In the genomic region with DNA sequence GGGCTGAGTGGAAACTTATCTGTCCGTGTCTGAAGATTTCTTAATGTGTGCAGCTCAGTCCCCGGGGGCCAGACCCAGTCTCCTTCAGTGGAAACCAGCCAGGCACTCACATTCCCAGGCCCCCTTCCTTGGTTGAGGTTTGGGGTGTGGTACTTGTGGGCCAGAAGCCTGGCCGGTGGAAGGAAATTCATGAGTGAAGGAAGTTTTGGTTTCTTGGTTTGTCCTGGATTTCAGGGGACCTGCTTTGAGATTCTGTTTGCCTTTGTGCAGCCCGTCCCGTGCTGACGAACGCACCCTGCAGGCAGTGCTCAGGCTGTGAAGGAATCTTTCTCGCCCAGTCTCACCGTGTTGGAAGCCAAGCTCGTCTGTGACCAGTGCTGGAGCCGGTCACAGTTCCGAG, we compare ENCODE assay signal across 10 cellular contexts. TPM values are rescaled to one million over a fixed set of nuclear protein-coding genes. Genes with fewer than 3 reads are reported as not detected.
DNase-seq lines count a peak whose midpoint lies in the region; ATAC-seq and TF ChIP-seq lines count a peak whose summit lies in the region.
"Had no signal": no experiment of that assay in that cellular context is flagged by ENCODE, and none has a peak within 500 bp of the region (broad histone marks: within the 10 kb centered on the region; RNA-seq: fewer than 3 reads in every experiment).

No MANE protein-coding gene starts in this region.

- no peak overlapping the region for H2BK5ac ChIP-seq in H9 (ENCODE audit: insufficient read length, low read length)

- WGBS in H9 (ENCODE audit: extremely low coverage, insufficient read length, low lambda C conversion rate): no CpG with 5 or more reads among the region's 12 CpGs

- no peak overlapping the region for H3K4me2 ChIP-seq in H9 (ENCODE audit: insufficient read depth, insufficient read length, low read length)

- no peak overlapping the region for H4K8ac ChIP-seq in H9 (replicated peaks; ENCODE audit: insufficient read length, low read depth, low read length)

- intact Hi-C loops in left cardiac atrium (cut with DNase I): loop anchor here in 1 of 2 donors (5.0 kb wide), 1 partner anchor 37 kb away; no protein-coding TSS in a partner anchor

- H3K79me1 ChIP-seq in H9 (ENCODE audit: insufficient read depth, low read depth, low read length, poor library complexity, severe bottlenecking): peaks cover 5% of the 10 kb centered on the region

- peaks cover 8% of the 10 kb centered on the region for H3K23me2 ChIP-seq in H9 (ENCODE audit: insufficient read length, low read depth, low read length, poor library complexity, severe bottlenecking)

- no peak overlapping the region for H2BK15ac ChIP-seq in H9 (ENCODE audit: low read depth, low read length)

- peaks cover 19% of the 10 kb centered on the region for H3K27me3 Mint-ChIP-seq in H9 (ENCODE audit: low read depth)
- no peaks in the 10 kb centered on the region for H3K27me3 Mint-ChIP-seq in activated CD8-positive, alpha-beta T cell treated with anti-CD3 and anti-CD28 coated beads, Interleukin-2, amount 10 ng/mL, durations not matched to agents 7 days and 5 days (ENCODE audit: low read depth)
- H3K27me3 Mint-ChIP-seq in stimulated activated memory B cell treated with anti-CD40 and anti-IgM and Interleukin-4, amounts not matched to agents 10 μg/mL and 1 μg/mL and 100 μg/mL, for 72 hours: no peaks in the 10 kb centered on the region

- H2BK20ac ChIP-seq in H9 (ENCODE audit: low read depth, low read length, poor library complexity, severe bottlenecking): no peak overlapping the region

- no peaks in the 10 kb centered on the region for H3K9me3 Mint-ChIP-seq in H9
- H3K9me3 Mint-ChIP-seq in activated CD8-positive, alpha-beta T cell treated with anti-CD3 and anti-CD28 coated beads, Interleukin-2, amount 10 ng/mL, durations not matched to agents 7 days and 5 days (ENCODE audit: insufficient read depth): no peaks in the 10 kb centered on the region
- no peaks in the 10 kb centered on the region for H3K9me3 Mint-ChIP-seq in stimulated activated memory B cell treated with anti-CD40 and anti-IgM and Interleukin-4, amounts not matched to agents 10 μg/mL and 1 μg/mL and 100 μg/mL, for 72 hours

- TF ChIP-seq CTCF in H9 (conservative IDR thresholded peaks at IDR 0.05): 0 out of 3 replicates have a peak, but pooled peaks have one; percentile 18

- 0 out of 7 replicates have a peak overlapping the region, but pooled peaks of 1 of the 3 experiments have one; percentile 30 for H3K27ac Mint-ChIP-seq in H9
- H3K27ac Mint-ChIP-seq in activated CD8-positive, alpha-beta T cell treated with anti-CD3 and anti-CD28 coated beads, Interleukin-2, amount 10 ng/mL, durations not matched to agents 7 days and 5 days: peak overlapping the region; percentile 74
- H3K27ac Mint-ChIP-seq in stimulated activated memory B cell treated with anti-CD40 and anti-IgM and Interleukin-4, amounts not matched to agents 10 μg/mL and 1 μg/mL and 100 μg/mL, for 72 hours: peak overlapping the region; percentile 64

- no peak overlapping the region for H3K4ac ChIP-seq in H9 (ENCODE audit: low read depth, low read length)

- H3K4me1 Mint-ChIP-seq in H9: peaks cover 41 to 56% of the 10 kb centered on the region in 2 experiments
- peaks cover 69% of the 10 kb centered on the region for H3K4me1 Mint-ChIP-seq in activated CD8-positive, alpha-beta T cell treated with anti-CD3 and anti-CD28 coated beads, Interleukin-2, amount 10 ng/mL, durations not matched to agents 7 days and 5 days (ENCODE audit: low read depth)
- peaks cover 83% of the 10 kb centered on the region for H3K4me1 Mint-ChIP-seq in stimulated activated memory B cell treated with anti-CD40 and anti-IgM and Interleukin-4, amounts not matched to agents 10 μg/mL and 1 μg/mL and 100 μg/mL, for 72 hours

- no peak overlapping the region for H4K5ac ChIP-seq in H9 (ENCODE audit: insufficient read length, low read depth, low read length)

- no peak overlapping the region for H3K9ac ChIP-seq in H9 (ENCODE audit: extremely low read depth, insufficient read length, low read length)

- H4K91ac ChIP-seq in H9 (ENCODE audit: insufficient read length, low read depth, low read length): no peak overlapping the region

- H3K79me2 ChIP-seq in H9 (ENCODE audit: insufficient read depth, low read length): no peaks in the 10 kb centered on the region; the same call in 1 of the 2 replicates

- H3K4me1 ChIP-seq in H9 (ENCODE audit: insufficient read depth, low read length): no peaks in the 10 kb centered on the region; the same call in 1 of the 2 replicates

- no peak overlapping the region for H2AK5ac ChIP-seq in H9 (ENCODE audit: insufficient read length, low read length)

- peaks cover 0 to 2% (median 0%) of the 10 kb centered on the region in 3 experiments; a peak in 2 of 7 replicates for H3K36me3 Mint-ChIP-seq in H9 (ENCODE audit: insufficient read depth in 1 of 3, low read depth in 3 of 3)
- H3K36me3 Mint-ChIP-seq in activated CD8-positive, alpha-beta T cell treated with anti-CD3 and anti-CD28 coated beads, Interleukin-2, amount 10 ng/mL, durations not matched to agents 7 days and 5 days (ENCODE audit: low read depth): peaks cover 11% of the 10 kb centered on the region
- peaks cover 5% of the 10 kb centered on the region for H3K36me3 Mint-ChIP-seq in stimulated activated memory B cell treated with anti-CD40 and anti-IgM and Interleukin-4, amounts not matched to agents 10 μg/mL and 1 μg/mL and 100 μg/mL, for 72 hours

- POLR2A ChIA-PET in activated CD8-positive, alpha-beta T cell treated with anti-CD3 and anti-CD28 coated beads, Interleukin-2, amount 10 ng/mL, durations not matched to agents 7 days and 5 days (lab: Charles Lee): interaction anchor here (2.8 kb wide), 1 partner anchor 11 kb away, joined by 23 read pairs; no protein-coding TSS in a partner anchor

- no peak for ATAC-seq in activated CD8-positive, alpha-beta T cell treated with anti-CD3 and anti-CD28 coated beads, Interleukin-2, amount 10 ng/mL, durations not matched to agents 7 days and 5 days
- ATAC-seq in left cardiac atrium (no peak), GM18868 (IDR thresholded peaks at IDR 0.05; ENCODE audit: unreplicated experiment) (no peak)
- no peak for ATAC-seq in stimulated activated memory B cell treated with anti-CD40 and anti-IgM and Interleukin-4, amounts not matched to agents 10 μg/mL and 1 μg/mL and 100 μg/mL, for 72 hours

- CTCF ChIA-PET in activated CD8-positive, alpha-beta T cell treated with anti-CD3 and anti-CD28 coated beads, Interleukin-2, amount 10 ng/mL, durations not matched to agents 7 days and 5 days (lab: Charles Lee): interaction anchor here (1.0 to 4.1 kb wide), 3 partner anchors 10 to 82 kb away, joined by 4 to 33 read pairs (median 6); no protein-coding TSS in a partner anchor

- DNase-seq in H9 (no peak), left cardiac atrium (peak; percentile 39), COR-L47 (lab: John Stamatoyannopoulos, UW) (no peak), NCI-H510A (lab: John Stamatoyannopoulos, UW) (no peak)
- DNase-seq in activated CD8-positive, alpha-beta T cell treated with anti-CD3 and anti-CD28 coated beads, Interleukin-2, amount 10 ng/mL, durations not matched to agents 7 days and 5 days: no peak
- DNase-seq in stimulated activated CD4-positive, alpha-beta T cell treated with anti-CD3 and anti-CD28 coated beads, Interleukin-2, amount 100 ng/mL, for 24 hours: no peak
- DNase-seq: hippocampal formation had no signal

- H3K14ac ChIP-seq in H9 (ENCODE audit: insufficient read depth, low read length): no peak overlapping the region

- no peak overlapping the region for H3T11ph ChIP-seq in H9 (ENCODE audit: low read length)

- H3K23ac ChIP-seq in H9 (ENCODE audit: insufficient read length, low read depth, low read length): no peak overlapping the region

- H2AFZ ChIP-seq in H9 (ENCODE audit: low read length): no peak overlapping the region

- H4K20me1 ChIP-seq in H9 (ENCODE audit: control insufficient read depth, insufficient read depth, insufficient read length): no peaks in the 10 kb centered on the region

- H3K9me3 ChIP-seq in H9 (ENCODE audit: control insufficient read depth, low read depth, low read length): no peaks in the 10 kb centered on the region
- H3K9me3 ChIP-seq: SJSA1 had no signal

- H3K56ac ChIP-seq in H9 (ENCODE audit: insufficient read length, low read depth, low read length): no peak overlapping the region

- H2BK120ac ChIP-seq in H9 (ENCODE audit: low read depth, low read length, poor library complexity, severe bottlenecking): no peak overlapping the region

- no peak overlapping the region for H3K4me3 Mint-ChIP-seq in H9
- peak overlapping the region; percentile 84 for H3K4me3 Mint-ChIP-seq in activated CD8-positive, alpha-beta T cell treated with anti-CD3 and anti-CD28 coated beads, Interleukin-2, amount 10 ng/mL, durations not matched to agents 7 days and 5 days
- H3K4me3 Mint-ChIP-seq in stimulated activated memory B cell treated with anti-CD40 and anti-IgM and Interleukin-4, amounts not matched to agents 10 μg/mL and 1 μg/mL and 100 μg/mL, for 72 hours: peak overlapping the region; percentile 96

- no peak overlapping the region for H2BK12ac ChIP-seq in H9 (ENCODE audit: insufficient read length, low read depth, low read length)

- no peak overlapping the region for H3K18ac ChIP-seq in H9 (ENCODE audit: insufficient read length, low read depth, low read length)

- no peaks in the 10 kb centered on the region; the same call in 1 of the 2 replicates for H3K27me3 ChIP-seq in H9 (ENCODE audit: insufficient read depth, low read length)
- H3K27me3 ChIP-seq: SJSA1 had no signal

- H3K27ac ChIP-seq in H9 (ENCODE audit: insufficient read length, low read depth, low read length): no peak overlapping the region
- H3K27ac ChIP-seq: SJSA1 had no signal

RNA-seq across cellular contexts. Expression of gene INPP5A, which starts 2.9 kb away (rescaled TPM):
- total RNA-seq in H9 (2021) (17.7 and 19.1 TPM in 2 replicates), left cardiac atrium (10 to 100 TPM; 74.4 to 95.3 TPM)
- 1 to 10 TPM; 9.9 TPM for total RNA-seq in activated CD8-positive, alpha-beta T cell treated with anti-CD3 and anti-CD28 coated beads, Interleukin-2, amount 10 ng/mL, durations not matched to agents 7 days and 5 days

Comparison
In these comparisons a context has a peak if more than half of its experiments do, and no peak if none do; other contexts are left out.
1. H3K4me3 Mint-ChIP-seq: peak in activated CD8-positive, alpha-beta T cell treated with anti-CD3 and anti-CD28 coated beads, Interleukin-2, amount 10 ng/mL, durations not matched to agents 7 days and 5 days (single experiment) and stimulated activated memory B cell treated with anti-CD40 and anti-IgM and Interleukin-4, amounts not matched to agents 10 μg/mL and 1 μg/mL and 100 μg/mL, for 72 hours (single experiment); none in H9 (0 of 2).